ENCODE assay signal across 1 cellular context in genomic region chr5:140639093-140639821, GRCh38.
TF ChIP-seq lines count a peak whose summit lies in the region.

Gene TMCO6, plus strand, starts transcription at chr5:140639451. Its CDS starts 77 bp downstream, at chr5:140639528.

TF ChIP-seq in K562, 482 proteins besides CTCF, POLR2A, EP300 and RAD21 (continued from another document):
- TF ChIP-seq COPS2 (conservative IDR thresholded peaks at IDR 0.05): no peak
- TF ChIP-seq DNMT1 (IDR thresholded peaks at IDR 0.05): no peak
- TF ChIP-seq NFYB (IDR thresholded peaks at IDR 0.05; ENCODE audit: extremely low read depth, insufficient read length): no peak
